In genomic region chr15:81284256-81285031, GRCh38 we compare ENCODE assay signal across 12 cellular contexts. TPM values are rescaled to one million over a fixed set of nuclear protein-coding genes. Genes with fewer than 3 reads are reported as not detected.
A peak's percentile ranks its signal among the peaks of the same experiment; 100 is the strongest.
DNase-seq lines count a peak whose midpoint lies in the region; ATAC-seq and TF ChIP-seq lines count a peak whose summit lies in the region.
"Had no signal": no experiment of that assay in that cellular context is flagged by ENCODE, and none has a peak within 500 bp of the region (broad histone marks: within the 10 kb centered on the region; RNA-seq: fewer than 3 reads in every experiment).

No MANE protein-coding gene starts in this region.

- H3F3A ChIP-seq in PC-9 (ENCODE audit: insufficient read depth, low read depth): no peaks in the 10 kb centered on the region

- no peak overlapping the region for H3K27ac ChIP-seq in PC-9
- H3K27ac ChIP-seq: GM23248, SK-N-MC had no signal

- peaks cover 51% of the 10 kb centered on the region; the same call in 1 of the 2 replicates for H3K27me3 ChIP-seq in PC-9 (ENCODE audit: insufficient read depth, low read depth)

- intact Hi-C loops in PC-9 (cut with micrococcal nuclease; ENCODE audit: unreplicated experiment): no loop called here

- no peaks in the 10 kb centered on the region for H3K36me3 ChIP-seq in PC-9 (ENCODE audit: low read depth)

- no peaks in the 10 kb centered on the region for H3K9me3 ChIP-seq in PC-9 (ENCODE audit: insufficient read depth, low read depth)

- H3K4me1 Mint-ChIP-seq in activated T-cell treated with anti-CD3 and anti-CD28 coated beads, Interleukin-2, amount 50 U/mL, for 24 hours (ENCODE audit: low read depth): peaks cover 80% of the 10 kb centered on the region
- H3K4me1 Mint-ChIP-seq in activated CD8-positive, alpha-beta T cell treated with anti-CD3 and anti-CD28 coated beads, Interleukin-2, amount 10 ng/mL, durations not matched to agents 7 days and 5 days (ENCODE audit: low read depth): peaks cover 45% of the 10 kb centered on the region

- peak overlapping the region; percentile 77 for H3K4me3 Mint-ChIP-seq in activated T-cell treated with anti-CD3 and anti-CD28 coated beads, Interleukin-2, amount 50 U/mL, for 24 hours
- H3K4me3 Mint-ChIP-seq in activated CD8-positive, alpha-beta T cell treated with anti-CD3 and anti-CD28 coated beads, Interleukin-2, amount 10 ng/mL, durations not matched to agents 7 days and 5 days: no peak overlapping the region

- CTCF ChIA-PET in activated CD8-positive, alpha-beta T cell treated with anti-CD3 and anti-CD28 coated beads, Interleukin-2, amount 10 ng/mL, durations not matched to agents 7 days and 5 days (lab: Charles Lee): interaction anchor here (1.1 to 2.6 kb wide), 4 partner anchors 8 to 18 kb away, joined by 3 to 13 read pairs (median 8); no protein-coding TSS in a partner anchor
- CTCF ChIA-PET in PC-9 (lab: Charles Lee): no interaction called here

- H3K4me2 ChIP-seq in PC-9: no peak overlapping the region

- H2AFZ ChIP-seq in PC-9: no peak overlapping the region
- H2AFZ ChIP-seq: GM23248 had no signal

- no peaks in the 10 kb centered on the region for H3K4me1 ChIP-seq in PC-9 (replicated peaks; ENCODE audit: insufficient read depth)

- peaks cover 12% of the 10 kb centered on the region for H3K9me3 Mint-ChIP-seq in activated T-cell treated with anti-CD3 and anti-CD28 coated beads, Interleukin-2, amount 50 U/mL, for 24 hours
- H3K9me3 Mint-ChIP-seq in activated CD8-positive, alpha-beta T cell treated with anti-CD3 and anti-CD28 coated beads, Interleukin-2, amount 10 ng/mL, durations not matched to agents 7 days and 5 days (ENCODE audit: insufficient read depth): peaks cover 4% of the 10 kb centered on the region

- H3K27ac Mint-ChIP-seq in activated T-cell treated with anti-CD3 and anti-CD28 coated beads, Interleukin-2, amount 50 U/mL, for 24 hours: peak overlapping the region; percentile 93
- peak overlapping the region; percentile 63 for H3K27ac Mint-ChIP-seq in activated CD8-positive, alpha-beta T cell treated with anti-CD3 and anti-CD28 coated beads, Interleukin-2, amount 10 ng/mL, durations not matched to agents 7 days and 5 days

- H3K27me3 Mint-ChIP-seq in activated T-cell treated with anti-CD3 and anti-CD28 coated beads, Interleukin-2, amount 50 U/mL, for 24 hours: no peaks in the 10 kb centered on the region
- no peaks in the 10 kb centered on the region for H3K27me3 Mint-ChIP-seq in activated CD8-positive, alpha-beta T cell treated with anti-CD3 and anti-CD28 coated beads, Interleukin-2, amount 10 ng/mL, durations not matched to agents 7 days and 5 days (ENCODE audit: low read depth)

- no peaks in the 10 kb centered on the region for H3K9me2 ChIP-seq in PC-9 (ENCODE audit: insufficient read depth)

- no TSS peak for BruUV-seq in PC-9 (replicated peaks; lab: Mats Ljungman, UMichigan)

- no peaks in the 10 kb centered on the region for H3K79me2 ChIP-seq in PC-9 (ENCODE audit: low read depth)

- no peak for DNase-seq in activated T-cell treated with anti-CD3 and anti-CD28 coated beads, Interleukin-2, amount 50 U/mL, for 24 hours
- no peak for DNase-seq in activated T-cell treated with anti-CD3 and anti-CD28 coated beads, Interleukin-2, amount 50 U/mL, for 1 hour
- no peak for DNase-seq in activated CD8-positive, alpha-beta T cell treated with anti-CD3 and anti-CD28 coated beads, Interleukin-2, amount 10 ng/mL, durations not matched to agents 7 days and 5 days
- peak; percentile 19 for DNase-seq in stimulated activated CD8-positive, alpha-beta memory T cell treated with anti-CD3 and anti-CD28 coated beads, Interleukin-4, amount 100 ng/mL, for 48 hours
- DNase-seq in PC-9: no peak
- no peak for DNase-seq in NOMO-1 (lab: John Stamatoyannopoulos, UW; ENCODE audit: unreplicated experiment in 2 of 2)
- no peak for DNase-seq in activated CD4-positive, CD25-positive, alpha-beta regulatory T cell treated with anti-CD3 and anti-CD28 coated beads, Interleukin-2, amount 50 U/mL, for 72 hours
- DNase-seq: GM23248, NCI-H2171 treated with DMSO at 0.1 percent for 48 hours had no signal

- no peak for TF ChIP-seq CTCF in PC-9 (conservative IDR thresholded peaks at IDR 0.05)

- POLR2A ChIA-PET in activated CD8-positive, alpha-beta T cell treated with anti-CD3 and anti-CD28 coated beads, Interleukin-2, amount 10 ng/mL, durations not matched to agents 7 days and 5 days (lab: Charles Lee): interaction anchor here (0.6 kb wide), 1 partner anchor 14 kb away, joined by 4 read pairs; no protein-coding TSS in a partner anchor
- POLR2A ChIA-PET in PC-9 (lab: Charles Lee; ENCODE audit: unreplicated experiment): no interaction called here

- no peaks in the 10 kb centered on the region for H4K20me1 ChIP-seq in PC-9 (ENCODE audit: insufficient read depth)

- H3K36me3 Mint-ChIP-seq in activated T-cell treated with anti-CD3 and anti-CD28 coated beads, Interleukin-2, amount 50 U/mL, for 24 hours (ENCODE audit: low read depth): peaks cover 35% of the 10 kb centered on the region
- peaks cover 10% of the 10 kb centered on the region for H3K36me3 Mint-ChIP-seq in activated CD8-positive, alpha-beta T cell treated with anti-CD3 and anti-CD28 coated beads, Interleukin-2, amount 10 ng/mL, durations not matched to agents 7 days and 5 days (ENCODE audit: low read depth)

- H3K4me3 ChIP-seq in PC-9: no peak overlapping the region
- H3K4me3 ChIP-seq: GM23248, lung, SK-N-MC had no signal

- peak; percentile 66 for ATAC-seq in HG03066 (IDR thresholded peaks at IDR 0.05; ENCODE audit: low read depth, unreplicated experiment)
- no peak for ATAC-seq in activated CD8-positive, alpha-beta T cell treated with anti-CD3 and anti-CD28 coated beads, Interleukin-2, amount 10 ng/mL, durations not matched to agents 7 days and 5 days

RNA-seq across cellular contexts. Expression of gene STARD5, which starts 39.5 kb away (rescaled TPM):
- 1 to 10 TPM; 4.9 to 5.3 TPM for total RNA-seq in activated CD8-positive, alpha-beta T cell treated with anti-CD3 and anti-CD28 coated beads, Interleukin-2, amount 10 ng/mL, durations not matched to agents 7 days and 5 days
- total RNA-seq in PC-9 (2021): 0.41 and 0.80 TPM in 2 replicates
